ENCODE assay signal across 24 cellular contexts in the genomic region with DNA sequence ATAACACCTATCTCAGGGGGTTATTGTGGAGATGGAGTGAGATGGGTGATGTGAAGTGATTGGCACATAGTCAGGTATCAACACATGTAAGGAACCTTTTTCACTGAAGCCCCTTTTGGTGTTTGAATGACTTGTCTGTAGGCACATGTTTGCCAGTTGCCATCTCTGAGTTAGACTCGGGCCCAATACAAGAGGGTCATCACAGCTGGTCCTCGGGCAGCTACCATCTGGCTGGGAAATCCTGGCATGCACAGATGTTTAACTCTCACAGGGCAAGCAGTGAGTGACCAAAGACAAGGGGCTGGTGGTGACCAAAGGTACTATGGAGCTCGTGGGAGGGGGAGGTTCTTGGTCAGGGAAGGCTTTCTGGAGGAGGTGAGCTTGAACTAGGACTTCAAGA.
DNase-seq lines count a peak whose midpoint lies in the region; ATAC-seq, FAIRE-seq and TF ChIP-seq lines count a peak whose summit lies in the region.
"Had no signal": no experiment of that assay in that cellular context is flagged by ENCODE, and none has a peak within 500 bp of the region (broad histone marks: within the 10 kb centered on the region; RNA-seq: fewer than 3 reads in every experiment).

No MANE protein-coding gene starts in this region.

- H3K27ac Mint-ChIP-seq in Caco-2 (ENCODE audit: unreplicated experiment), result peak overlapping the region; percentile 4
- peak overlapping the region; percentile 21 for H3K27ac Mint-ChIP-seq in astrocyte (ENCODE audit: unreplicated experiment)
- peak overlapping the region; percentile 37 for H3K27ac Mint-ChIP-seq in nephron progenitor cell
- peak overlapping the region; percentile 39 for H3K27ac Mint-ChIP-seq in type B pancreatic cell
- H3K27ac Mint-ChIP-seq: B cell; CD4-positive, CD25-positive, alpha-beta regulatory T cell; CD8-positive, alpha-beta T cell had no signal

- H4K20me1 ChIP-seq in astrocyte (ENCODE audit: insufficient read depth, low read length), result no peaks in the 10 kb centered on the region
- H4K20me1 ChIP-seq: BLaER1 had no signal

- CTCF ChIA-PET in Caco-2 (lab: Charles Lee), result no interaction called here

- ATAC-seq in HG02571 (IDR thresholded peaks at IDR 0.05; ENCODE audit: unreplicated experiment), result no peak
- ATAC-seq: CD8-positive, alpha-beta T cell; GM12878 had no signal

- intact Hi-C loops in Caco-2 (cut with micrococcal nuclease; ENCODE audit: unreplicated experiment), result loop anchor here (2.0 kb wide), 2 partner anchors 117 to 395 kb away; no protein-coding TSS in a partner anchor

- H3K36me3 Mint-ChIP-seq in Caco-2 (ENCODE audit: insufficient read depth, unreplicated experiment), result peaks cover 5% of the 10 kb centered on the region
- peaks cover 16% of the 10 kb centered on the region for H3K36me3 Mint-ChIP-seq in astrocyte (ENCODE audit: low read depth, unreplicated experiment)
- no peaks in the 10 kb centered on the region for H3K36me3 Mint-ChIP-seq in nephron progenitor cell (ENCODE audit: low read depth)
- H3K36me3 Mint-ChIP-seq in type B pancreatic cell, result no peaks in the 10 kb centered on the region
- H3K36me3 Mint-ChIP-seq: CD4-positive, CD25-positive, alpha-beta regulatory T cell; CD8-positive, alpha-beta T cell had no signal

- no peak overlapping the region for H3K4me2 ChIP-seq in astrocyte (ENCODE audit: low read length)
- H3K4me2 ChIP-seq: BLaER1 had no signal

- peaks cover 41% of the 10 kb centered on the region for H3K4me1 ChIP-seq in Caco-2
- no peaks in the 10 kb centered on the region for H3K4me1 ChIP-seq in astrocyte (ENCODE audit: insufficient read depth, low read length)
- H3K4me1 ChIP-seq: BLaER1 had no signal

- no TSS peak for BruUV-seq in Caco-2 (replicated peaks; lab: Mats Ljungman, UMichigan)

- DNase-seq in Caco-2 (no peak), astrocyte (ENCODE audit: low read depth) (no peak), nephron progenitor cell (no peak), type B pancreatic cell (ENCODE audit: extremely low spot score, unreplicated experiment) (no peak), cortex of kidney (lab: John Stamatoyannopoulos, UW) (no peak)
- no peak for DNase-seq in activated CD8-positive, alpha-beta memory T cell treated with anti-CD3 and anti-CD28 coated beads, Interleukin-2, amount 50 U/mL, for 4 hours
- DNase-seq: CD4-positive, CD25-positive, alpha-beta regulatory T cell; CD8-positive, alpha-beta T cell; DMS 273 treated with DMSO at 0.1 percent for 48 hours; EL; GDM1; GM23248; H7; HCEC 1CT had no signal

- H3K27ac ChIP-seq in astrocyte (ENCODE audit: low read depth, low read length), result no peak overlapping the region
- H3K27ac ChIP-seq: 22Rv1, BLaER1, C4-2B, GM23248 had no signal

- H3K4me3 ChIP-seq in Caco-2 (ENCODE audit: low read depth, low read length) (no peak overlapping the region), astrocyte (ENCODE audit: insufficient read depth, low read depth, low read length) (no peak overlapping the region)
- H3K4me3 ChIP-seq: BLaER1, GM12878, GM23248 had no signal

- POLR2A ChIA-PET in Caco-2 (lab: Charles Lee), result no interaction called here

- H2AFZ ChIP-seq in astrocyte (ENCODE audit: low read depth, low read length), result no peak overlapping the region
- H2AFZ ChIP-seq: GM23248 had no signal

- H3K4me3 Mint-ChIP-seq in Caco-2 (ENCODE audit: unreplicated experiment) (no peak overlapping the region), astrocyte (ENCODE audit: unreplicated experiment) (no peak overlapping the region), nephron progenitor cell (no peak overlapping the region), type B pancreatic cell (peak overlapping the region; percentile 15)
- H3K4me3 Mint-ChIP-seq: B cell; CD4-positive, CD25-positive, alpha-beta regulatory T cell; CD8-positive, alpha-beta T cell had no signal

- H3K9me3 ChIP-seq in Caco-2, result no peaks in the 10 kb centered on the region
- H3K9me3 ChIP-seq in astrocyte (ENCODE audit: insufficient read depth, low read depth, low read length), result no peaks in the 10 kb centered on the region
- H3K9me3 ChIP-seq: BLaER1 had no signal

- no peaks in the 10 kb centered on the region for H3K9me3 Mint-ChIP-seq in Caco-2 (ENCODE audit: unreplicated experiment)
- peaks cover 5% of the 10 kb centered on the region for H3K9me3 Mint-ChIP-seq in astrocyte (ENCODE audit: unreplicated experiment)
- H3K9me3 Mint-ChIP-seq in nephron progenitor cell, result no peaks in the 10 kb centered on the region
- H3K9me3 Mint-ChIP-seq in type B pancreatic cell, result no peaks in the 10 kb centered on the region
- H3K9me3 Mint-ChIP-seq: CD8-positive, alpha-beta T cell had no signal

- no peak overlapping the region for H3K9ac ChIP-seq in astrocyte (ENCODE audit: low read length)
- H3K9ac ChIP-seq: BLaER1, GM23248 had no signal

- H3K36me3 ChIP-seq in Caco-2 (ENCODE audit: control insufficient read depth, insufficient read depth, low read length) (no peaks in the 10 kb centered on the region), astrocyte (ENCODE audit: insufficient read depth, low read length) (no peaks in the 10 kb centered on the region)
- H3K36me3 ChIP-seq: BLaER1 had no signal

- H3K79me2 ChIP-seq in astrocyte (ENCODE audit: insufficient read depth, low read length), result no peaks in the 10 kb centered on the region

- H3K4me1 Mint-ChIP-seq in Caco-2 (ENCODE audit: low read depth, unreplicated experiment) (peaks cover 34% of the 10 kb centered on the region), astrocyte (ENCODE audit: low read depth, unreplicated experiment) (peaks cover 20% of the 10 kb centered on the region), nephron progenitor cell (peaks cover 28% of the 10 kb centered on the region), type B pancreatic cell (ENCODE audit: unreplicated experiment) (peaks cover 30% of the 10 kb centered on the region)
- H3K4me1 Mint-ChIP-seq: B cell; CD4-positive, CD25-positive, alpha-beta regulatory T cell had no signal

- TF ChIP-seq CTCF in Caco-2 (IDR thresholded peaks at IDR 0.05; ENCODE audit: insufficient read depth in 1 of 2, low read depth in 1 of 2, low read length in 1 of 2, severe bottlenecking in 1 of 2, unreplicated experiment in 1 of 2) (no peak), astrocyte (IDR thresholded peaks at IDR 0.05; ENCODE audit: insufficient read depth, low read depth, low read length) (no peak), nephron progenitor cell (IDR thresholded peaks at IDR 0.05) (no peak), type B pancreatic cell (conservative IDR thresholded peaks at IDR 0.05) (no peak)

- H3K27me3 Mint-ChIP-seq in Caco-2 (ENCODE audit: insufficient read depth, unreplicated experiment) (no peaks in the 10 kb centered on the region), astrocyte (ENCODE audit: low read depth, unreplicated experiment) (peaks cover 6% of the 10 kb centered on the region), nephron progenitor cell (ENCODE audit: low read depth, poor library complexity) (peaks cover 45% of the 10 kb centered on the region), type B pancreatic cell (peaks cover 13% of the 10 kb centered on the region)

- no peak for FAIRE-seq in astrocyte (lab: Jason Lieb, UNC)
- FAIRE-seq: A204.1, D721Med, GM12878, GM19239, H1 had no signal

- H3K27me3 ChIP-seq in Caco-2 (replicated peaks; ENCODE audit: control insufficient read depth, insufficient read depth, low read length) (no peaks in the 10 kb centered on the region), astrocyte (ENCODE audit: insufficient read depth, low read length) (no peaks in the 10 kb centered on the region)
- H3K27me3 ChIP-seq: BLaER1 had no signal
